ENCODE assay signal across 16 cellular contexts in genomic region chr14:36514278-36515104, GRCh38. TPM values are rescaled to one million over a fixed set of nuclear protein-coding genes. Genes with fewer than 3 reads are reported as not detected.
DNase-seq lines count a peak whose midpoint lies in the region; ATAC-seq and TF ChIP-seq lines count a peak whose summit lies in the region.
"Had no signal": no experiment of that assay in that cellular context is flagged by ENCODE, and none has a peak within 500 bp of the region (broad histone marks: within the 10 kb centered on the region; RNA-seq: fewer than 3 reads in every experiment).

No MANE protein-coding gene starts in this region.

- no peak overlapping the region for H3K27ac Mint-ChIP-seq in GM23338
- H3K27ac Mint-ChIP-seq: T-helper 17 cell had no signal

- peaks cover 41% of the 10 kb centered on the region for H3F3A ChIP-seq in GM23338 (replicated peaks; ENCODE audit: low read depth)

- no peak for TF ChIP-seq POLR2A in esophagus squamous epithelium (IDR thresholded peaks at IDR 0.05)

- no CpG with 5 or more reads among the region's 38 CpGs for WGBS in mesendoderm (ENCODE audit: extremely low coverage, insufficient coverage, low lambda C conversion rate)
- WGBS in esophagus squamous epithelium, 2 donors, result 10 to 20% methylated on average over 19 to 24 of the region's 38 CpGs

- peaks cover 5% of the 10 kb centered on the region; the same call in 1 of the 3 replicates for H3K36me3 Mint-ChIP-seq in GM23338 (ENCODE audit: low read depth)

- no peak overlapping the region for H2AK5ac ChIP-seq in mesendoderm (ENCODE audit: low read length)

- H3K4me1 Mint-ChIP-seq in GM23338, result peaks cover 58% of the 10 kb centered on the region

- H4K5ac ChIP-seq in mesendoderm (ENCODE audit: low read length), result no peak overlapping the region

- H3K27ac ChIP-seq in GM23338 (ENCODE audit: low read depth) (no peak overlapping the region), SK-N-MC (peak overlapping the region; percentile 42; the same call in 1 of the 2 replicates), mesendoderm (ENCODE audit: low read depth, low read length) (no peak overlapping the region), esophagus squamous epithelium (no peak overlapping the region)
- H3K27ac ChIP-seq: HL-60, KMS-11, transverse colon had no signal

- no peak overlapping the region for H2BK5ac ChIP-seq in mesendoderm (ENCODE audit: low read length)

- no peaks in the 10 kb centered on the region for H3K79me1 ChIP-seq in mesendoderm (ENCODE audit: low read length)

- H3K4me1 ChIP-seq in GM23338 (ENCODE audit: insufficient read depth) (peaks cover 67% of the 10 kb centered on the region), mesendoderm (ENCODE audit: control insufficient read depth, low read depth, low read length) (peaks cover 3% of the 10 kb centered on the region), esophagus squamous epithelium (peaks cover 11 to 26% (median 21%) of the 10 kb centered on the region in 3 donors)

- H2BK120ac ChIP-seq in mesendoderm (ENCODE audit: low read depth, low read length), result no peak overlapping the region

- ATAC-seq in GM23338 (no peak), GM18520 (IDR thresholded peaks at IDR 0.05; ENCODE audit: unreplicated experiment) (no peak)
- ATAC-seq: T-helper 17 cell had no signal

- no peak overlapping the region for H2AFZ ChIP-seq in GM23338

- no peak overlapping the region for H3K56ac ChIP-seq in mesendoderm (ENCODE audit: low read length)

- no peaks in the 10 kb centered on the region for H3K36me3 ChIP-seq in GM23338 (ENCODE audit: insufficient read depth)
- H3K36me3 ChIP-seq in SK-N-MC (ENCODE audit: insufficient read depth, low read length), result no peaks in the 10 kb centered on the region
- H3K36me3 ChIP-seq in mesendoderm (ENCODE audit: control insufficient read depth, insufficient read depth, low read length), result no peaks in the 10 kb centered on the region
- H3K36me3 ChIP-seq in esophagus squamous epithelium, result no peaks in the 10 kb centered on the region
- H3K36me3 ChIP-seq: transverse colon had no signal

- H3K23ac ChIP-seq in mesendoderm (ENCODE audit: low read length), result no peak overlapping the region

- peaks cover 93% of the 10 kb centered on the region for H3K27me3 Mint-ChIP-seq in GM23338 (ENCODE audit: insufficient read depth, low read depth, poor library complexity)

- no peaks in the 10 kb centered on the region for H3K9me2 ChIP-seq in GM23338 (ENCODE audit: insufficient read depth)

- H3K9me3 ChIP-seq in SK-N-MC (ENCODE audit: low read depth, low read length) (no peaks in the 10 kb centered on the region), esophagus squamous epithelium (no peaks in the 10 kb centered on the region)
- H3K9me3 ChIP-seq: transverse colon had no signal

- peak overlapping the region; percentile 78 for H3K4me2 ChIP-seq in GM23338
- no peak overlapping the region for H3K4me2 ChIP-seq in mesendoderm (ENCODE audit: low read length)
- H3K4me2 ChIP-seq: KMS-11 had no signal

- H3K4me3 Mint-ChIP-seq in GM23338, result peak overlapping the region; percentile 35; the same call in 2 of the 3 replicates
- H3K4me3 Mint-ChIP-seq: central memory CD8-positive, alpha-beta T cell; T-helper 17 cell had no signal

- H2BK15ac ChIP-seq in mesendoderm (replicated peaks; ENCODE audit: low read depth), result no peak overlapping the region

- H3K27me3 ChIP-seq in GM23338 (ENCODE audit: insufficient read depth) (peaks cover 100% of the 10 kb centered on the region), mesendoderm (ENCODE audit: insufficient read depth, low read length, poor library complexity) (peaks cover 79% of the 10 kb centered on the region), esophagus squamous epithelium (peaks cover 34 to 100% (median 60%) of the 10 kb centered on the region in 4 donors)

- no peak overlapping the region for H3K4ac ChIP-seq in mesendoderm (ENCODE audit: low read depth, low read length)

- TF ChIP-seq CTCF in GM23338 (conservative IDR thresholded peaks at IDR 0.05; ENCODE audit: low read depth in 2 of 2) (no peak), esophagus squamous epithelium (IDR thresholded peaks at IDR 0.05) (no peak)

- DNase-seq in DMS153 (lab: John Stamatoyannopoulos, UW) (peak; percentile 66), GM23338 (ENCODE audit: low spot score) (peak; percentile 46), SK-N-MC (ENCODE audit: low read depth, low spot score) (no peak), mesendoderm (peak; percentile 70), SW480 (ENCODE audit: low spot score) (no peak), OCI-M2 (lab: John Stamatoyannopoulos, UW; ENCODE audit: unreplicated experiment) (no peak), esophagus squamous epithelium (lab: John Stamatoyannopoulos, UW) (no peak)
- DNase-seq: foreskin melanocyte; NCI-H1436 treated with DMSO at 0.1 percent for 48 hours; NK-92 treated with Interleukin-12 subunit alpha and Interleukin-12 subunit beta, amount 100 ng/mL, for 24 hours; T-helper 17 cell; transverse colon had no signal

- H3K79me2 ChIP-seq in GM23338 (replicated peaks; ENCODE audit: insufficient read depth) (no peaks in the 10 kb centered on the region), mesendoderm (ENCODE audit: control insufficient read depth, insufficient read depth, low read length) (no peaks in the 10 kb centered on the region)

- peak overlapping the region; percentile 47 for H3K4me3 ChIP-seq in GM23338
- no peak overlapping the region for H3K4me3 ChIP-seq in SK-N-MC
- H3K4me3 ChIP-seq in mesendoderm (ENCODE audit: low read length), result no peak overlapping the region
- H3K4me3 ChIP-seq in esophagus squamous epithelium, result no peak overlapping the region
- H3K4me3 ChIP-seq: transverse colon had no signal

- H3K9ac ChIP-seq in SK-N-MC (ENCODE audit: insufficient read length), result no peak overlapping the region
- H3K9ac ChIP-seq in mesendoderm (ENCODE audit: low read length), result no peak overlapping the region
- H3K9ac ChIP-seq: KMS-11 had no signal

- H4K20me1 ChIP-seq in GM23338 (replicated peaks; ENCODE audit: insufficient read depth), result peaks cover 39% of the 10 kb centered on the region

- peaks cover 8% of the 10 kb centered on the region; the same call in 2 of the 3 replicates for H3K9me3 Mint-ChIP-seq in GM23338
- H3K9me3 Mint-ChIP-seq: central memory CD8-positive, alpha-beta T cell had no signal

- intact Hi-C loops in esophagus squamous epithelium (cut with DNase I), result no loop called here

- no peak overlapping the region for H4K8ac ChIP-seq in mesendoderm (ENCODE audit: low read depth, low read length)

- H3K18ac ChIP-seq in mesendoderm (ENCODE audit: low read length), result no peak overlapping the region

TF ChIP-seq in GM23338, 12 proteins besides CTCF, POLR2A, EP300 and RAD21:
- TF ChIP-seq NANOG (IDR thresholded peaks at IDR 0.05; ENCODE audit: borderline replicate concordance), result no peak
- TF ChIP-seq POLR2AphosphoS5 (IDR thresholded peaks at IDR 0.05; ENCODE audit: low read depth), result no peak
- TF ChIP-seq EZH2 (IDR thresholded peaks at IDR 0.05; ENCODE audit: low read depth, unreplicated experiment), result peak; percentile 97
- no peak for TF ChIP-seq ETS1 (IDR thresholded peaks at IDR 0.05)
- no peak for TF ChIP-seq CREB1 (CRISPR knock-in tag; IDR thresholded peaks at IDR 0.05; ENCODE audit: low read depth)
- TF ChIP-seq JUNB (IDR thresholded peaks at IDR 0.05; ENCODE audit: unreplicated experiment), result no peak
- TF ChIP-seq EZH2phosphoT487 (IDR thresholded peaks at IDR 0.05; ENCODE audit: unreplicated experiment), result peak; percentile 91
- no peak for TF ChIP-seq STAT1 (IDR thresholded peaks at IDR 0.05; ENCODE audit: unreplicated experiment)
- no peak for TF ChIP-seq ZNF331 (CRISPR knock-in tag; IDR thresholded peaks at IDR 0.05; ENCODE audit: low read depth)
- TF ChIP-seq ZNF114 (CRISPR knock-in tag; IDR thresholded peaks at IDR 0.05), result no peak

RNA-seq across cellular contexts. Expression of gene NKX2-1, which starts 5.5 kb away (rescaled TPM):
- not detected in 2 replicates for total RNA-seq in GM23338 (2014; rRNA removed; shearing (Covaris generic))
- not detected in 2 replicates for polyA plus RNA-seq in GM23338 (2016; fragmentation: Nextera tagmentation; extraction: Ambion mirVana)
- 0.01 TPM for polyA plus RNA-seq in mesendoderm (2013, experiment 1 of 2)
- polyA plus RNA-seq in mesendoderm (2013, experiment 2 of 2), result not detected
- total RNA-seq in esophagus squamous epithelium, result not detected
- total RNA-seq: T-helper 17 cell, transverse colon had no signal

Comparison
In these comparisons a context has a peak if more than half of its experiments do, and no peak if none do; other contexts are left out.
1. DNase-seq: peak in DMS153 (single experiment), GM23338 (single experiment) and mesendoderm (single experiment); none in SK-N-MC (single experiment), SW480 (single experiment), OCI-M2 (single experiment) and esophagus squamous epithelium (single experiment).